In genomic region chr15:39969871-39970270, GRCh38 we compare ENCODE assay signal across 12 cellular contexts. TPM values are rescaled to one million over a fixed set of nuclear protein-coding genes. Genes with fewer than 3 reads are reported as not detected.
DNase-seq lines count a peak whose midpoint lies in the region; ATAC-seq and TF ChIP-seq lines count a peak whose summit lies in the region.
"Had no signal": no experiment of that assay in that cellular context is flagged by ENCODE, and none has a peak within 500 bp of the region (broad histone marks: within the 10 kb centered on the region; RNA-seq: fewer than 3 reads in every experiment).

No MANE protein-coding gene starts in this region.

- no peak overlapping the region for H3K4me3 ChIP-seq in foreskin fibroblast (ENCODE audit: low read depth in 1 of 2, low read length in 2 of 2)
- H3K4me3 ChIP-seq: right lobe of liver had no signal

- no peaks in the 10 kb centered on the region for H3K27me3 Mint-ChIP-seq in activated CD8-positive, alpha-beta T cell treated with anti-CD3 and anti-CD28 coated beads for 36 hours
- no peaks in the 10 kb centered on the region for H3K27me3 Mint-ChIP-seq in activated CD8-positive, alpha-beta T cell treated with anti-CD3 and anti-CD28 coated beads, Interleukin-2, amount 10 ng/mL, durations not matched to agents 7 days and 5 days (ENCODE audit: low read depth)
- H3K27me3 Mint-ChIP-seq: CD4-positive, CD25-positive, alpha-beta regulatory T cell had no signal

- peak; percentile 12 for DNase-seq in activated CD8-positive, alpha-beta T cell treated with anti-CD3 and anti-CD28 coated beads for 36 hours
- DNase-seq in activated CD8-positive, alpha-beta T cell treated with anti-CD3 and anti-CD28 coated beads, Interleukin-2, amount 10 ng/mL, durations not matched to agents 7 days and 5 days, result no peak
- DNase-seq in RKO (ENCODE audit: low spot score) (peak; percentile 40), foreskin fibroblast (peak; percentile 63 to 86), GM20000 (ENCODE audit: low spot score) (no peak)
- DNase-seq in stimulated activated CD4-positive, alpha-beta T cell treated with anti-CD3 and anti-CD28 coated beads, TNF-alpha, amount 100 ng/mL, for 48 hours (ENCODE audit: low read depth in 3 of 3), result peak; percentile 4 to 40 (median 8)
- DNase-seq: CD4-positive, CD25-positive, alpha-beta regulatory T cell; effector CD4-positive, alpha-beta T cell had no signal

- ATAC-seq in activated CD8-positive, alpha-beta T cell treated with anti-CD3 and anti-CD28 coated beads for 36 hours, result no peak
- ATAC-seq in activated CD8-positive, alpha-beta T cell treated with anti-CD3 and anti-CD28 coated beads, Interleukin-2, amount 10 ng/mL, durations not matched to agents 7 days and 5 days, result no peak
- no peak for ATAC-seq in GM21526 (IDR thresholded peaks at IDR 0.05; ENCODE audit: low FRiP score, unreplicated experiment)
- no peak for ATAC-seq in HG02623 (IDR thresholded peaks at IDR 0.05; ENCODE audit: unreplicated experiment)

- H3K4me1 Mint-ChIP-seq in activated CD8-positive, alpha-beta T cell treated with anti-CD3 and anti-CD28 coated beads for 36 hours (ENCODE audit: low read depth), result peaks cover 21% of the 10 kb centered on the region
- peaks cover 11% of the 10 kb centered on the region for H3K4me1 Mint-ChIP-seq in activated CD8-positive, alpha-beta T cell treated with anti-CD3 and anti-CD28 coated beads, Interleukin-2, amount 10 ng/mL, durations not matched to agents 7 days and 5 days (ENCODE audit: low read depth)

- H3K27ac Mint-ChIP-seq in activated CD8-positive, alpha-beta T cell treated with anti-CD3 and anti-CD28 coated beads for 36 hours, result no peak overlapping the region
- H3K27ac Mint-ChIP-seq in activated CD8-positive, alpha-beta T cell treated with anti-CD3 and anti-CD28 coated beads, Interleukin-2, amount 10 ng/mL, durations not matched to agents 7 days and 5 days, result no peak overlapping the region
- H3K27ac Mint-ChIP-seq: T-helper 1 cell treated with Interleukin-12 subunit alpha and Interleukin-12 subunit beta and Interleukin-4 antibody, amounts not matched to agents 30 μg/mL and 1 μg/mL, for 36 hours had no signal

- peaks cover 38% of the 10 kb centered on the region for H3K36me3 Mint-ChIP-seq in activated CD8-positive, alpha-beta T cell treated with anti-CD3 and anti-CD28 coated beads for 36 hours (ENCODE audit: low read depth)
- peaks cover 32% of the 10 kb centered on the region for H3K36me3 Mint-ChIP-seq in activated CD8-positive, alpha-beta T cell treated with anti-CD3 and anti-CD28 coated beads, Interleukin-2, amount 10 ng/mL, durations not matched to agents 7 days and 5 days (ENCODE audit: low read depth)

- H3K9me3 Mint-ChIP-seq in activated CD8-positive, alpha-beta T cell treated with anti-CD3 and anti-CD28 coated beads for 36 hours, result no peaks in the 10 kb centered on the region
- H3K9me3 Mint-ChIP-seq in activated CD8-positive, alpha-beta T cell treated with anti-CD3 and anti-CD28 coated beads, Interleukin-2, amount 10 ng/mL, durations not matched to agents 7 days and 5 days (ENCODE audit: insufficient read depth), result no peaks in the 10 kb centered on the region
- H3K9me3 Mint-ChIP-seq: CD4-positive, CD25-positive, alpha-beta regulatory T cell; T-helper 1 cell treated with Interleukin-12 subunit alpha and Interleukin-12 subunit beta and Interleukin-4 antibody, amounts not matched to agents 30 μg/mL and 1 μg/mL, for 36 hours had no signal

- POLR2A ChIA-PET in activated CD8-positive, alpha-beta T cell treated with anti-CD3 and anti-CD28 coated beads for 36 hours (lab: Charles Lee), result interaction anchor here (1.3 kb wide), 1 partner anchor 15 kb away, joined by 4 read pairs; no protein-coding TSS in a partner anchor
- POLR2A ChIA-PET in activated CD8-positive, alpha-beta T cell treated with anti-CD3 and anti-CD28 coated beads, Interleukin-2, amount 10 ng/mL, durations not matched to agents 7 days and 5 days (lab: Charles Lee), result no interaction called here

- H3K4me3 Mint-ChIP-seq in activated CD8-positive, alpha-beta T cell treated with anti-CD3 and anti-CD28 coated beads for 36 hours, result no peak overlapping the region
- no peak overlapping the region for H3K4me3 Mint-ChIP-seq in activated CD8-positive, alpha-beta T cell treated with anti-CD3 and anti-CD28 coated beads, Interleukin-2, amount 10 ng/mL, durations not matched to agents 7 days and 5 days
- H3K4me3 Mint-ChIP-seq: CD4-positive, CD25-positive, alpha-beta regulatory T cell; T-helper 1 cell treated with Interleukin-12 subunit alpha and Interleukin-12 subunit beta and Interleukin-4 antibody, amounts not matched to agents 30 μg/mL and 1 μg/mL, for 36 hours had no signal

- TF ChIP-seq CTCF in activated CD8-positive, alpha-beta T cell treated with anti-CD3 and anti-CD28 coated beads for 36 hours (IDR thresholded peaks at IDR 0.05), result no peak
- TF ChIP-seq CTCF in foreskin fibroblast (IDR thresholded peaks at IDR 0.05; ENCODE audit: low read depth, low read length), result no peak
- no peak for TF ChIP-seq CTCF in GM20000 (IDR thresholded peaks at IDR 0.05; ENCODE audit: extremely low read depth, missing control alignments)

- intact Hi-C loops in activated CD8-positive, alpha-beta T cell treated with anti-CD3 and anti-CD28 coated beads for 36 hours (cut with micrococcal nuclease), result no loop called here

- CTCF ChIA-PET in activated CD8-positive, alpha-beta T cell treated with anti-CD3 and anti-CD28 coated beads for 36 hours (lab: Charles Lee), result interaction anchor here (1.7 kb wide), 1 partner anchor 36 kb away, joined by 4 read pairs; no protein-coding TSS in a partner anchor
- CTCF ChIA-PET in activated CD8-positive, alpha-beta T cell treated with anti-CD3 and anti-CD28 coated beads, Interleukin-2, amount 10 ng/mL, durations not matched to agents 7 days and 5 days (lab: Charles Lee), result no interaction called here

RNA-seq across cellular contexts. Expression of gene EIF2AK4, which starts 36.0 kb away (rescaled TPM):
- total RNA-seq in activated CD8-positive, alpha-beta T cell treated with anti-CD3 and anti-CD28 coated beads for 36 hours, result 10 to 100 TPM; 27.0 to 28.1 TPM
- 10 to 100 TPM; 28.2 to 29.8 TPM for total RNA-seq in activated CD8-positive, alpha-beta T cell treated with anti-CD3 and anti-CD28 coated beads, Interleukin-2, amount 10 ng/mL, durations not matched to agents 7 days and 5 days

RNA-seq across cellular contexts. Expression of gene GPR176, which starts 49.8 kb away (rescaled TPM):
- total RNA-seq in activated CD8-positive, alpha-beta T cell treated with anti-CD3 and anti-CD28 coated beads for 36 hours, result under 1 TPM; 0.13 to 0.16 TPM
- not detected for total RNA-seq in activated CD8-positive, alpha-beta T cell treated with anti-CD3 and anti-CD28 coated beads, Interleukin-2, amount 10 ng/mL, durations not matched to agents 7 days and 5 days
- total RNA-seq: CD4-positive, CD25-positive, alpha-beta regulatory T cell had no signal

Comparison
In these comparisons a context has a peak if more than half of its experiments do, and no peak if none do; other contexts are left out.
1. DNase-seq: peak in activated CD8-positive, alpha-beta T cell treated with anti-CD3 and anti-CD28 coated beads for 36 hours (single experiment), RKO (single experiment), foreskin fibroblast (2 of 2) and stimulated activated CD4-positive, alpha-beta T cell treated with anti-CD3 and anti-CD28 coated beads, TNF-alpha, amount 100 ng/mL, for 48 hours (3 of 3); none in activated CD8-positive, alpha-beta T cell treated with anti-CD3 and anti-CD28 coated beads, Interleukin-2, amount 10 ng/mL, durations not matched to agents 7 days and 5 days (single experiment) and GM20000 (single experiment).